ENCODE assay signal across 8 cellular contexts in genomic region chr6:25139608-25140007, GRCh38.
DNase-seq lines count a peak whose midpoint lies in the region; ATAC-seq and TF ChIP-seq lines count a peak whose summit lies in the region.
"Not testable (repeated sequence)": the region's sequence is repeated elsewhere in the genome, so short reads cannot be mapped to it uniquely, and the experiment has no call there.

No MANE protein-coding gene starts in this region.

- 72 to 78% methylated on average over 34 to 36 of the region's 36 CpGs for WGBS in body of pancreas, 2 donors

- TF ChIP-seq CTCF in DOHH2 (IDR thresholded peaks at IDR 0.05; ENCODE audit: low read depth, low read length, poor library complexity, severe bottlenecking); body of pancreas (IDR thresholded peaks at IDR 0.05); foreskin keratinocyte (conservative IDR thresholded peaks at IDR 0.05); lower lobe of right lung (IDR thresholded peaks at IDR 0.05); uterus (IDR thresholded peaks at IDR 0.05): not testable (repeated sequence)

- H3K4me1 ChIP-seq in DOHH2 (ENCODE audit: control insufficient read depth, low read length) (peaks cover 39% of the 10 kb centered on the region), lower lobe of right lung (peaks cover 23% of the 10 kb centered on the region)
- not testable (repeated sequence) for H3K4me1 ChIP-seq in body of pancreas, foreskin keratinocyte, uterus

- not testable (repeated sequence) for H3K9me2 ChIP-seq in DOHH2 (replicated peaks; ENCODE audit: control insufficient read depth, low read length)

- ATAC-seq in activated T-helper 17 cell treated with anti-CD3 and anti-CD28 coated beads, Interleukin-2, amount 50 U/mL, for 72 hours (replicated peaks); stimulated activated effector memory CD8-positive, alpha-beta T cell treated with anti-CD3 and anti-CD28 coated beads, Interleukin-12 subunit alpha, Interleukin-12 subunit beta, amount 100 ng/mL, for 72 hours: not testable (repeated sequence)
- ATAC-seq in body of pancreas (peak; percentile 34), foreskin keratinocyte (peak; percentile 12), lower lobe of right lung (peak in 1 of 2 donors; percentile 7)

- H3K4me3 ChIP-seq in DOHH2 (ENCODE audit: low read length) (peak overlapping the region; percentile 74; the same call in 1 of the 2 replicates), lower lobe of right lung (peak overlapping the region; percentile 45)
- H3K4me3 ChIP-seq in body of pancreas, uterus: not testable (repeated sequence)

- H3K9me3 Mint-ChIP-seq in T-helper 2 cell treated with Interferon-gamma antibody and Interleukin-4, amounts not matched to agents 5 μg/mL and 100 μg/mL, for 36 hours; activated T-helper 17 cell treated with anti-CD3 and anti-CD28 coated beads, Interleukin-2, amount 50 U/mL, for 72 hours; stimulated activated effector memory CD8-positive, alpha-beta T cell treated with anti-CD3 and anti-CD28 coated beads, Interleukin-12 subunit alpha, Interleukin-12 subunit beta, amount 100 ng/mL, for 72 hours: not testable (repeated sequence)

- TF ChIP-seq POLR2A in body of pancreas (IDR thresholded peaks at IDR 0.05); uterus (IDR thresholded peaks at IDR 0.05): not testable (repeated sequence)

- not testable (repeated sequence) for H3K27me3 ChIP-seq in DOHH2 (ENCODE audit: control insufficient read depth, low read length); body of pancreas; foreskin keratinocyte; lower lobe of right lung (ENCODE audit: low read depth); uterus

- not testable (repeated sequence) for H4K20me1 ChIP-seq in DOHH2 (ENCODE audit: control insufficient read depth, insufficient read depth, low read depth, low read length)

- H3K27ac ChIP-seq in DOHH2 (ENCODE audit: low read depth, low read length) (peak overlapping the region; percentile 70; the same call in 1 of the 2 replicates), foreskin keratinocyte (peak overlapping the region; percentile 39), lower lobe of right lung (peak overlapping the region; percentile 85), uterus (peak overlapping the region; percentile 92)
- not testable (repeated sequence) for H3K27ac ChIP-seq in body of pancreas

- intact Hi-C loops in body of pancreas (cut with DNase I); lower lobe of right lung (cut with DNase I); uterus (cut with DNase I; ENCODE audit: low total_unique reads): not testable (repeated sequence)

- H3K4me1 Mint-ChIP-seq in T-helper 2 cell treated with Interferon-gamma antibody and Interleukin-4, amounts not matched to agents 5 μg/mL and 100 μg/mL, for 36 hours (ENCODE audit: low read depth): peaks cover 45% of the 10 kb centered on the region
- peaks cover 10% of the 10 kb centered on the region for H3K4me1 Mint-ChIP-seq in activated T-helper 17 cell treated with anti-CD3 and anti-CD28 coated beads, Interleukin-2, amount 50 U/mL, for 72 hours
- H3K4me1 Mint-ChIP-seq in stimulated activated effector memory CD8-positive, alpha-beta T cell treated with anti-CD3 and anti-CD28 coated beads, Interleukin-12 subunit alpha, Interleukin-12 subunit beta, amount 100 ng/mL, for 72 hours: not testable (repeated sequence)

- not testable (repeated sequence) for H3K27me3 Mint-ChIP-seq in T-helper 2 cell treated with Interferon-gamma antibody and Interleukin-4, amounts not matched to agents 5 μg/mL and 100 μg/mL, for 36 hours (ENCODE audit: low read depth); activated T-helper 17 cell treated with anti-CD3 and anti-CD28 coated beads, Interleukin-2, amount 50 U/mL, for 72 hours

- H3K4me3 Mint-ChIP-seq in T-helper 2 cell treated with Interferon-gamma antibody and Interleukin-4, amounts not matched to agents 5 μg/mL and 100 μg/mL, for 36 hours: peak overlapping the region; percentile 91
- H3K4me3 Mint-ChIP-seq in activated T-helper 17 cell treated with anti-CD3 and anti-CD28 coated beads, Interleukin-2, amount 50 U/mL, for 72 hours: peak overlapping the region; percentile 97
- peak overlapping the region; percentile 72 for H3K4me3 Mint-ChIP-seq in stimulated activated effector memory CD8-positive, alpha-beta T cell treated with anti-CD3 and anti-CD28 coated beads, Interleukin-12 subunit alpha, Interleukin-12 subunit beta, amount 100 ng/mL, for 72 hours

- not testable (repeated sequence) for H3K79me2 ChIP-seq in DOHH2 (ENCODE audit: control insufficient read depth, low read length)

- H3F3A ChIP-seq in DOHH2 (ENCODE audit: control insufficient read depth, insufficient read depth): not testable (repeated sequence)

- not testable (repeated sequence) for H3K36me3 ChIP-seq in DOHH2 (ENCODE audit: control insufficient read depth, low read length); body of pancreas (replicated peaks in 1 of 2; ENCODE audit: insufficient read depth in 1 of 2, low read depth in 2 of 2); lower lobe of right lung; uterus

- H3K36me3 Mint-ChIP-seq in T-helper 2 cell treated with Interferon-gamma antibody and Interleukin-4, amounts not matched to agents 5 μg/mL and 100 μg/mL, for 36 hours (ENCODE audit: low read depth): peaks cover 59% of the 10 kb centered on the region
- H3K36me3 Mint-ChIP-seq in activated T-helper 17 cell treated with anti-CD3 and anti-CD28 coated beads, Interleukin-2, amount 50 U/mL, for 72 hours (ENCODE audit: low read depth): peaks cover 42% of the 10 kb centered on the region
- not testable (repeated sequence) for H3K36me3 Mint-ChIP-seq in stimulated activated effector memory CD8-positive, alpha-beta T cell treated with anti-CD3 and anti-CD28 coated beads, Interleukin-12 subunit alpha, Interleukin-12 subunit beta, amount 100 ng/mL, for 72 hours

- not testable (repeated sequence) for DNase-seq in T-helper 2 cell treated with Interferon-gamma antibody and Interleukin-4, amounts not matched to agents 5 μg/mL and 100 μg/mL, for 36 hours (ENCODE audit: low spot score); body of pancreas; foreskin keratinocyte; lower lobe of right lung; stimulated activated effector memory CD8-positive, alpha-beta T cell treated with anti-CD3 and anti-CD28 coated beads, Interleukin-12 subunit alpha, Interleukin-12 subunit beta, amount 100 ng/mL, for 72 hours (ENCODE audit: low spot score in 2 of 2); uterus

- H3K4me2 ChIP-seq in DOHH2 (ENCODE audit: low read length): peak overlapping the region; percentile 86

- peak overlapping the region; percentile 94 for H3K27ac Mint-ChIP-seq in T-helper 2 cell treated with Interferon-gamma antibody and Interleukin-4, amounts not matched to agents 5 μg/mL and 100 μg/mL, for 36 hours
- not testable (repeated sequence) for H3K27ac Mint-ChIP-seq in activated T-helper 17 cell treated with anti-CD3 and anti-CD28 coated beads, Interleukin-2, amount 50 U/mL, for 72 hours
- peak overlapping the region; percentile 93 for H3K27ac Mint-ChIP-seq in stimulated activated effector memory CD8-positive, alpha-beta T cell treated with anti-CD3 and anti-CD28 coated beads, Interleukin-12 subunit alpha, Interleukin-12 subunit beta, amount 100 ng/mL, for 72 hours

- H3K9me3 ChIP-seq in DOHH2 (ENCODE audit: control insufficient read depth, insufficient read depth, low read length): peaks cover 20% of the 10 kb centered on the region
- H3K9me3 ChIP-seq in body of pancreas, lower lobe of right lung, uterus: not testable (repeated sequence)
